ENCODE assay signal across 10 cellular contexts in the genomic region with DNA sequence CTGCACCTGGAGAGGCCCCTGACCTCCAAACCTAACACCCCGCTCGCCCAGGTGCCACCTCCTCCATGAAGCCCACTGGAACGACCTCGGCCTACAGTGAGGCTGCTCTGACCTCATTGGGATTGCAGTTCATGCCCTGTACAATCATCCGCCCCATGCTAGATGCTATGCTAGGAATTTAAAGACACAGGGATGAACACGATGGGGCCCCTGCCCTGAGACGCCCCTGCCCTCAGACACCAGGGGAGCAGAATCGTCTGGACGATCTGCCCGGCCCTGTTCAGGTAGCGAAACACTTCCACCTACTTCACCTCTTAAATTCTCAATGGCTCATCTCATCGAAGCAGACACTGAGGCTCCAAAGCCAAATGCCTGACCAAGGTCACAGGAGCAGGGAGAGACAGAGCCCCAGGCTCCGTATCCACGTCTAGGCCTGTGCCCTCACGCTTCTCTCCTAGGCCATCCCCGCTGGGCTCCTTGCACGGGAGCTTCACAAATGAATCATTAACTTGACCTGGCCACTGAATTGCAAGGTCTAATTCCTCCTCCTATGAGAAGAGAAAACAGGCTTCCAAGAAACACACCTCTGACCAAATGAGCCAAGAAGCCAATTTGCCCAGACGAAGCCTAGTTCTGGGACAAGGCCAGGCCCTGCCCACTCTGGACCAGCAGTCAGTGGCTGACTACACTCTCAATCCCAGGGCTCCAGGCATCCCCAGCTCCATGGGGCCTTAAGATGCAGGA.
A peak's percentile ranks its signal among the peaks of the same experiment; 100 is the strongest.
DNase-seq lines count a peak whose midpoint lies in the region; ATAC-seq and TF ChIP-seq lines count a peak whose summit lies in the region.
"Had no signal": no experiment of that assay in that cellular context is flagged by ENCODE, and none has a peak within 500 bp of the region (broad histone marks: within the 10 kb centered on the region; RNA-seq: fewer than 3 reads in every experiment).

No MANE protein-coding gene starts in this region.

- H3K27me3 ChIP-seq in HUES6 (ENCODE audit: control insufficient read depth, insufficient read depth, low read length) (no peaks in the 10 kb centered on the region), mucosa of rectum (ENCODE audit: control insufficient read depth in 2 of 2, insufficient read depth in 2 of 2, low read length in 2 of 2) (no peaks in the 10 kb centered on the region)

- DNase-seq in COLO668 (lab: John Stamatoyannopoulos, UW; ENCODE audit: unreplicated experiment) (peak; percentile 20), cardiac fibroblast (ENCODE audit: low read depth in 2 of 2) (peak; percentile 58), NCI-H2081 (lab: John Stamatoyannopoulos, UW) (no peak), SIG-M5 (lab: John Stamatoyannopoulos, UW) (no peak), cortex of kidney (lab: John Stamatoyannopoulos, UW) (no peak)
- DNase-seq: GF-D8, hippocampal formation had no signal

- H3K4me3 ChIP-seq in HUES6 (ENCODE audit: low read depth, low read length) (no peak overlapping the region), cardiac fibroblast (replicated peaks in 1 of 2; ENCODE audit: low read depth in 2 of 2, low read length in 2 of 2) (no peak overlapping the region), mucosa of rectum (ENCODE audit: low read length in 2 of 2) (peak overlapping the region in 1 of 2 donors; percentile 4)

- TF ChIP-seq CTCF in cardiac fibroblast (IDR thresholded peaks at IDR 0.05; ENCODE audit: low read depth, low read length), result no peak

- peaks cover 9% of the 10 kb centered on the region for H3K9me3 ChIP-seq in HUES6 (ENCODE audit: control insufficient read depth, insufficient read depth, low read depth, low read length)
- no peaks in the 10 kb centered on the region for H3K9me3 ChIP-seq in mucosa of rectum (ENCODE audit: control insufficient read depth in 2 of 2, low read length in 2 of 2)

- 0 out of 2 replicates have a peak overlapping the region, but pooled peaks have one; percentile 32 for H3K27ac ChIP-seq in HUES6 (ENCODE audit: low read depth, low read length)
- peak overlapping the region; percentile 43 to 78 for H3K27ac ChIP-seq in mucosa of rectum (ENCODE audit: low read depth in 2 of 2, low read length in 2 of 2)

- H3K4me1 ChIP-seq in HUES6 (ENCODE audit: control insufficient read depth, insufficient read depth, low read length) (peaks cover 33% of the 10 kb centered on the region), mucosa of rectum (ENCODE audit: control insufficient read depth in 2 of 2, insufficient read depth in 2 of 2, low read length in 2 of 2) (peaks cover 20 to 22% of the 10 kb centered on the region in 2 donors)

- no peak for ATAC-seq in GM21381 (IDR thresholded peaks at IDR 0.05; ENCODE audit: unreplicated experiment)

- H3K9ac ChIP-seq in HUES6 (ENCODE audit: low read length) (no peak overlapping the region), mucosa of rectum (ENCODE audit: low read depth in 1 of 2, low read length in 2 of 2) (peak overlapping the region in 1 of 2 donors; percentile 56)

- H3K36me3 ChIP-seq in HUES6 (ENCODE audit: control insufficient read depth, insufficient read depth, low read length) (no peaks in the 10 kb centered on the region), mucosa of rectum (ENCODE audit: control insufficient read depth in 2 of 2, insufficient read depth in 2 of 2, low read length in 2 of 2) (no peaks in the 10 kb centered on the region)

Comparison
In these comparisons a context has a peak if more than half of its experiments do, and no peak if none do; other contexts are left out.
1. DNase-seq: peak in COLO668 (single experiment) and cardiac fibroblast (2 of 2); none in NCI-H2081 (0 of 2), SIG-M5 (single experiment) and cortex of kidney (single experiment).